In the genomic region with DNA sequence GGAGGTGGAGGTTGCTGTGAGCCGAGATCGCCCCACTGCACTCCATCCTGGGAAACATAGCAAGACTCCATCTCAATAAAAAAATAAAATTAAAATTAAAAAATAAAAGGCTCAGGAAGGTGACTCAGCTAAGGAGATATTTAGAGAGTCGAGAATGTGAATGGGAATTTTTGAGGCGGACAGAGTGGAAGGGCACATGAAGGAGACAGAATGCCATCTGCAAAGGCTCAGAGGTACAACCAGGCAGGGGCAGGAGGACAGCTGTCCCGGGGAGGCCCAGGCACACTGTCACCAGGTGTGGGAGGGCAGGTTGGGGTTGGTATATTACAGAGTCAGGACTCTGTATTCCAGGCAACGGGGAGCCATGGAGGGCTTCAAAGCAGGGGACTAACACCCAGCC, we compare ENCODE assay signal across 30 cellular contexts.
"Had no signal": no experiment of that assay in that cellular context is flagged by ENCODE, and none has a peak within 500 bp of the region (broad histone marks: within the 10 kb centered on the region; RNA-seq: fewer than 3 reads in every experiment).

No MANE protein-coding gene starts in this region.

- H3K27me3 ChIP-seq: adrenal gland had no signal

- H3K27ac ChIP-seq: adrenal gland, body of pancreas, brain microvascular endothelial cell, breast epithelium, VCaP had no signal

- H3K4me1 ChIP-seq: adrenal gland, breast epithelium had no signal

- DNase-seq: activated B cell treated with CpG ODN at 0.5 μM for 24 hours; activated CD4-positive, alpha-beta memory T cell treated with anti-CD3 and anti-CD28 coated beads for 36 hours; activated CD4-positive, alpha-beta T cell treated with anti-CD3 and anti-CD28 coated beads for 4 hours; activated CD4-positive, alpha-beta T cell treated with anti-CD3 and anti-CD28 coated beads, Interleukin-2, amount 10 ng/mL, durations not matched to agents 24 days and 14 days; activated CD4-positive, alpha-beta T cell treated with anti-CD3 and anti-CD28 coated beads, Interleukin-2, amount 50 U/mL, for 1 hour; activated CD4-positive, alpha-beta T cell treated with anti-CD3 and anti-CD28 coated beads, Interleukin-2, amount 50 U/mL, for 4 hours; activated CD4-positive, CD25-positive, alpha-beta regulatory T cell treated with anti-CD3 and anti-CD28 coated beads, Interleukin-2, amount 50 U/mL, for 72 hours; activated CD8-positive, alpha-beta memory T cell treated with anti-CD3 and anti-CD28 coated beads, Interleukin-2, amount 50 U/mL, for 4 hours; activated CD8-positive, alpha-beta T cell treated with anti-CD3 and anti-CD28 coated beads for 36 hours; activated effector memory CD4-positive, alpha-beta T cell treated with anti-CD3 and anti-CD28 coated beads, Interleukin-2, amount 50 U/mL, for 16 hours; activated gamma-delta T cell treated with Interleukin-2 at 50 U/mL for 16 hours; activated naive CD4-positive, alpha-beta T cell; activated naive CD4-positive, alpha-beta T cell treated with anti-CD3 and anti-CD28 coated beads for 36 hours; activated naive CD4-positive, alpha-beta T cell treated with anti-CD3 and anti-CD28 coated beads, Interleukin-2, amount 50 U/mL, for 16 hours; activated naive CD8-positive, alpha-beta T cell treated with anti-CD3 and anti-CD28 coated beads for 36 hours; activated T-cell treated with anti-CD3 and anti-CD28 coated beads for 4 hours; activated T-cell treated with anti-CD3 and anti-CD28 coated beads, Interleukin-2, amount 50 U/mL, for 1 hour; activated T-cell treated with anti-CD3 and anti-CD28 coated beads, Interleukin-2, amount 50 U/mL, for 4 hours; activated T-cell treated with anti-CD3 and anti-CD28 coated beads, Interleukin-2, amount 50 U/mL, for 72 hours; adrenal gland; amniotic stem cell; aorta; body of pancreas; brain microvascular endothelial cell; central memory CD4-positive, alpha-beta T cell; T-helper 1 cell; T-helper 2 cell; T-helper 9 cell had no signal

- H3K9me3 ChIP-seq: adrenal gland, body of pancreas, breast epithelium had no signal

- H3K36me3 ChIP-seq: adrenal gland, brain microvascular endothelial cell, breast epithelium had no signal

- H3K4me3 ChIP-seq: adrenal gland, body of pancreas, breast epithelium had no signal
